In the genomic region with DNA sequence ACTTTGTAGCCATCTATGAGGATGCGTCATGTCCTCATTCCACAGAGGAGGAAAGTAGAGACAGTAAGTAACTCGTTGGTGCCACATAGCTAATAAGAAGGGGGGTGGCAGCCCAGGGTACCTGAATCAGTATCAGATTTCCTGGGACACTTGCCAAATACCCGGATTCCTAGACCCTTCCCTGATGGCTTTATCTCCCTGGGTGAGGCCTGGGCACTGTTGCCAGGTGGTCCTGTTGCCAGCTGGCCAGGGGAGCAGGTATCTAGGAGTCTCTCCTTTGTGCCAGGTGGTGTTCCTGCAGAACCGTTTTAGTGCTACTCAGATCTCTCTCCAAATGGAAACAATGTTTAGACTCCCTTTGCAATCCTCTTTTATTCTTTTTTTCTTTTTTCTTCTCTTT, we compare ENCODE assay signal across 12 cellular contexts.
"Had no signal": no experiment of that assay in that cellular context is flagged by ENCODE, and none has a peak within 500 bp of the region (broad histone marks: within the 10 kb centered on the region; RNA-seq: fewer than 3 reads in every experiment).

No MANE protein-coding gene starts in this region.

- DNase-seq: activated CD4-positive, alpha-beta T cell treated with anti-CD3 and anti-CD28 coated beads for 4 hours; activated CD8-positive, alpha-beta memory T cell treated with anti-CD3 and anti-CD28 coated beads, Interleukin-2, amount 50 U/mL, for 4 hours; activated CD8-positive, alpha-beta T cell treated with anti-CD3 and anti-CD28 coated beads for 36 hours; activated naive CD8-positive, alpha-beta T cell treated with anti-CD3 and anti-CD28 coated beads, Interleukin-2, amount 10 ng/mL, durations not matched to agents 7 days and 5 days; activated T-cell treated with anti-CD3 and anti-CD28 coated beads, Interleukin-2, amount 50 U/mL, for 72 hours; glutamatergic neuron; immature natural killer cell; lower lobe of right lung; ovary; stimulated activated CD4-positive, alpha-beta T cell treated with anti-CD3 and anti-CD28 coated beads, Interleukin-4, amount 100 ng/mL, for 1 hour; stimulated activated CD8-positive, alpha-beta memory T cell treated with anti-CD3 and anti-CD28 coated beads, Interleukin-4, amount 100 ng/mL, for 48 hours; uterus had no signal

- ATAC-seq: activated CD8-positive, alpha-beta T cell treated with anti-CD3 and anti-CD28 coated beads for 36 hours; activated T-cell treated with anti-CD3 and anti-CD28 coated beads, Interleukin-2, amount 50 U/mL, for 72 hours; lower lobe of right lung had no signal
